Comparison of ENCODE assay signal across 2 cellular contexts in the genomic region with DNA sequence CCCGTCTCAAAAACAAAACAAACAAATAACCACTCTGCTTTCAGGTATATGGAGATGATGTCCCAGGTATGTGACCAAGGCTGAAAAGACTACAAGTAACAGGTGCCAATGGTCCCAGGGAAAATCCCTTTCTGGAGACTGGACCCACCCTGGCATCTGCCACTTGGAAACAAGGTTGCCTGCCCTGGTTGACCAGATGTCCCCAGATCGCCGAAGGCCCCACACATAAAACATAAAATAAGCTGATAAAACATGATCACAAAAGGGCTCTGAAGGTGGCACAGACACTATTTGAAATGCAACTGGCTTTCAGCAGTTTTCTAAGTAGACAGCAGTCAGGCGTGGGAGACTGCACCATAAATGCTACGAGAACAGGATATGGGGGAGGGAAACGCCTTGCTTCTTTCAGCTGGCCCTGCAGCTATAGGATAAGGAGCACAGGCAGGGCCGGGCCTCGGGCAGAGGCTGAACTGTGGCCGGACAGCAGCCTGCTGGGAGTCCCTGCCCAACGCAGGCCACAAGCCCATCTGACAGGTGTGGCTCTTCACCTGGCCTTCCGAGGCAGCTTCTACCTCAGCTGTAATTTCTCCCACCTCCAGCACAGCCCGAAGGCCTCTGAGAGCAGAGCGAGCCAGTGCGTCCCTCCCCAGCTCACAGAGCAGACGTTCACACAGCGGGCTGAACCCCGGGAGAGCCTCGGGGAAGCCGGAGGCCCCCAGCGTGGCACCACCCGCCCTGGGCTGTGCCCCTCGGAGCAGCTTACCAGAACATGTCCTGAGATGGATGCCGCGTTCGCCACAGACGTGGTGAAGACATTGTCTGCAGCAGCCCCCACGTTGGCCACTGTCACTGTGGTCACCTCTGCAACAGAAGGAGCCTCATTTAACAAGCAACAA.
TF ChIP-seq lines count a peak whose summit lies in the region.

No MANE protein-coding gene starts in this region.

TF ChIP-seq in WTC11, 78 proteins besides CTCF, POLR2A, EP300 and RAD21:
- TF ChIP-seq, protein P1, sequence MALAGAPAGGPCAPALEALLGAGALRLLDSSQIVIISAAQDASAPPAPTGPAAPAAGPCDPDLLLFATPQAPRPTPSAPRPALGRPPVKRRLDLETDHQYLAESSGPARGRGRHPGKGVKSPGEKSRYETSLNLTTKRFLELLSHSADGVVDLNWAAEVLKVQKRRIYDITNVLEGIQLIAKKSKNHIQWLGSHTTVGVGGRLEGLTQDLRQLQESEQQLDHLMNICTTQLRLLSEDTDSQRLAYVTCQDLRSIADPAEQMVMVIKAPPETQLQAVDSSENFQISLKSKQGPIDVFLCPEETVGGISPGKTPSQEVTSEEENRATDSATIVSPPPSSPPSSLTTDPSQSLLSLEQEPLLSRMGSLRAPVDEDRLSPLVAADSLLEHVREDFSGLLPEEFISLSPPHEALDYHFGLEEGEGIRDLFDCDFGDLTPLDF (CRISPR knock-in tag; IDR thresholded peaks at IDR 0.05) = no peak
- TF ChIP-seq, protein P2, sequence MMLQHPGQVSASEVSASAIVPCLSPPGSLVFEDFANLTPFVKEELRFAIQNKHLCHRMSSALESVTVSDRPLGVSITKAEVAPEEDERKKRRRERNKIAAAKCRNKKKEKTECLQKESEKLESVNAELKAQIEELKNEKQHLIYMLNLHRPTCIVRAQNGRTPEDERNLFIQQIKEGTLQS (CRISPR knock-in tag; conservative IDR thresholded peaks at IDR 0.05) = no peak
- TF ChIP-seq, protein P3, sequence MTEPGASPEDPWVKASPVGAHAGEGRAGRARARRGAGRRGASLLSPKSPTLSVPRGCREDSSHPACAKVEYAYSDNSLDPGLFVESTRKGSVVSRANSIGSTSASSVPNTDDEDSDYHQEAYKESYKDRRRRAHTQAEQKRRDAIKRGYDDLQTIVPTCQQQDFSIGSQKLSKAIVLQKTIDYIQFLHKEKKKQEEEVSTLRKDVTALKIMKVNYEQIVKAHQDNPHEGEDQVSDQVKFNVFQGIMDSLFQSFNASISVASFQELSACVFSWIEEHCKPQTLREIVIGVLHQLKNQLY (CRISPR knock-in tag; IDR thresholded peaks at IDR 0.05) = no peak
- TF ChIP-seq, protein P4, sequence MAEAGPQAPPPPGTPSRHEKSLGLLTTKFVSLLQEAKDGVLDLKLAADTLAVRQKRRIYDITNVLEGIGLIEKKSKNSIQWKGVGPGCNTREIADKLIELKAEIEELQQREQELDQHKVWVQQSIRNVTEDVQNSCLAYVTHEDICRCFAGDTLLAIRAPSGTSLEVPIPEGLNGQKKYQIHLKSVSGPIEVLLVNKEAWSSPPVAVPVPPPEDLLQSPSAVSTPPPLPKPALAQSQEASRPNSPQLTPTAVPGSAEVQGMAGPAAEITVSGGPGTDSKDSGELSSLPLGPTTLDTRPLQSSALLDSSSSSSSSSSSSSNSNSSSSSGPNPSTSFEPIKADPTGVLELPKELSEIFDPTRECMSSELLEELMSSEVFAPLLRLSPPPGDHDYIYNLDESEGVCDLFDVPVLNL (CRISPR knock-in tag; IDR thresholded peaks at IDR 0.05; ENCODE audit: borderline replicate concordance, low read depth) = no peak
- TF ChIP-seq TEAD4 (CRISPR knock-in tag; IDR thresholded peaks at IDR 0.05) = no peak
- no peak for TF ChIP-seq MYBL2 (CRISPR knock-in tag; IDR thresholded peaks at IDR 0.05)
- no peak for TF ChIP-seq ZNF263 (CRISPR knock-in tag; IDR thresholded peaks at IDR 0.05; ENCODE audit: low read depth)
- TF ChIP-seq GABPB1 (CRISPR knock-in tag; IDR thresholded peaks at IDR 0.05) = no peak
- no peak for TF ChIP-seq ATF1 (CRISPR knock-in tag; IDR thresholded peaks at IDR 0.05)
- TF ChIP-seq SMAD4 (CRISPR knock-in tag; IDR thresholded peaks at IDR 0.05) = no peak
- no peak for TF ChIP-seq ZBTB21 (CRISPR knock-in tag; IDR thresholded peaks at IDR 0.05; ENCODE audit: borderline replicate concordance)
- TF ChIP-seq GRHL2 (CRISPR knock-in tag; IDR thresholded peaks at IDR 0.05; ENCODE audit: insufficient replicate concordance, severe bottlenecking) = no peak
TF ChIP-seq in WTC11: peak in this region for 0.

TF ChIP-seq in HepG2, 621 proteins besides CTCF, POLR2A, EP300 and RAD21:
- TF ChIP-seq PHF21A (CRISPR knock-in tag; IDR thresholded peaks at IDR 0.05) (no peak), HMGXB3 (CRISPR knock-in tag; IDR thresholded peaks at IDR 0.05; ENCODE audit: borderline replicate concordance) (no peak), FOSL2 (CRISPR knock-in tag; IDR thresholded peaks at IDR 0.05) (no peak), ZNF639 (CRISPR knock-in tag; conservative IDR thresholded peaks at IDR 0.05) (no peak), CSRNP2 (CRISPR knock-in tag; conservative IDR thresholded peaks at IDR 0.05; ENCODE audit: low read depth) (no peak), ARHGAP35 (CRISPR knock-in tag; IDR thresholded peaks at IDR 0.05; ENCODE audit: borderline replicate concordance) (no peak), ZNF510 (CRISPR knock-in tag; IDR thresholded peaks at IDR 0.05; ENCODE audit: low read depth) (no peak), SRSF4 (IDR thresholded peaks at IDR 0.05; ENCODE audit: low read depth, low read length, poor library complexity, severe bottlenecking) (no peak), ZBTB7A (CRISPR knock-in tag; IDR thresholded peaks at IDR 0.05) (no peak), ZNF713 (CRISPR knock-in tag; IDR thresholded peaks at IDR 0.05) (no peak), MXD1 (CRISPR knock-in tag; IDR thresholded peaks at IDR 0.05) (no peak), ZNF503 (CRISPR knock-in tag; IDR thresholded peaks at IDR 0.05) (no peak), PATZ1 (CRISPR knock-in tag; IDR thresholded peaks at IDR 0.05) (no peak), ZNF816 (CRISPR knock-in tag; IDR thresholded peaks at IDR 0.05; ENCODE audit: borderline replicate concordance) (no peak)
- TF ChIP-seq, protein P5, sequence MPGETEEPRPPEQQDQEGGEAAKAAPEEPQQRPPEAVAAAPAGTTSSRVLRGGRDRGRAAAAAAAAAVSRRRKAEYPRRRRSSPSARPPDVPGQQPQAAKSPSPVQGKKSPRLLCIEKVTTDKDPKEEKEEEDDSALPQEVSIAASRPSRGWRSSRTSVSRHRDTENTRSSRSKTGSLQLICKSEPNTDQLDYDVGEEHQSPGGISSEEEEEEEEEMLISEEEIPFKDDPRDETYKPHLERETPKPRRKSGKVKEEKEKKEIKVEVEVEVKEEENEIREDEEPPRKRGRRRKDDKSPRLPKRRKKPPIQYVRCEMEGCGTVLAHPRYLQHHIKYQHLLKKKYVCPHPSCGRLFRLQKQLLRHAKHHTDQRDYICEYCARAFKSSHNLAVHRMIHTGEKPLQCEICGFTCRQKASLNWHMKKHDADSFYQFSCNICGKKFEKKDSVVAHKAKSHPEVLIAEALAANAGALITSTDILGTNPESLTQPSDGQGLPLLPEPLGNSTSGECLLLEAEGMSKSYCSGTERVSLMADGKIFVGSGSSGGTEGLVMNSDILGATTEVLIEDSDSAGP (CRISPR knock-in tag; IDR thresholded peaks at IDR 0.05; ENCODE audit: borderline replicate concordance) = no peak
- TF ChIP-seq, protein P6, sequence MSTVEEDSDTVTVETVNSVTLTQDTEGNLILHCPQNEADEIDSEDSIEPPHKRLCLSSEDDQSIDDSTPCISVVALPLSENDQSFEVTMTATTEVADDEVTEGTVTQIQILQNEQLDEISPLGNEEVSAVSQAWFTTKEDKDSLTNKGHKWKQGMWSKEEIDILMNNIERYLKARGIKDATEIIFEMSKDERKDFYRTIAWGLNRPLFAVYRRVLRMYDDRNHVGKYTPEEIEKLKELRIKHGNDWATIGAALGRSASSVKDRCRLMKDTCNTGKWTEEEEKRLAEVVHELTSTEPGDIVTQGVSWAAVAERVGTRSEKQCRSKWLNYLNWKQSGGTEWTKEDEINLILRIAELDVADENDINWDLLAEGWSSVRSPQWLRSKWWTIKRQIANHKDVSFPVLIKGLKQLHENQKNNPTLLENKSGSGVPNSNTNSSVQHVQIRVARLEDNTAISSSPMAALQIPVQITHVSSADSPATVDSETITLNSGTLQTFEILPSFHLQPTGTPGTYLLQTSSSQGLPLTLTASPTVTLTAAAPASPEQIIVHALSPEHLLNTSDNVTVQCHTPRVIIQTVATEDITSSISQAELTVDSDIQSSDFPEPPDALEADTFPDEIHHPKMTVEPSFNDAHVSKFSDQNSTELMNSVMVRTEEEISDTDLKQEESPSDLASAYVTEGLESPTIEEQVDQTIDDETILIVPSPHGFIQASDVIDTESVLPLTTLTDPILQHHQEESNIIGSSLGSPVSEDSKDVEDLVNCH (CRISPR knock-in tag; IDR thresholded peaks at IDR 0.05) = no peak
